Comparison of ENCODE assay signal across 25 cellular contexts in genomic region chr4:1253831-1254230, GRCh38. TPM values are rescaled to one million over a fixed set of nuclear protein-coding genes. Genes with fewer than 3 reads are reported as not detected.
DNase-seq lines count a peak whose midpoint lies in the region; ATAC-seq, FAIRE-seq and TF ChIP-seq lines count a peak whose summit lies in the region.
"Had no signal": no experiment of that assay in that cellular context is flagged by ENCODE, and none has a peak within 500 bp of the region (broad histone marks: within the 10 kb centered on the region; RNA-seq: fewer than 3 reads in every experiment).

No MANE protein-coding gene starts in this region.

- H3K9me3 ChIP-seq in CD8-positive, alpha-beta T cell (ENCODE audit: low read length): no peaks in the 10 kb centered on the region
- H3K9me3 ChIP-seq: body of pancreas, psoas muscle had no signal

- FAIRE-seq in H54 (lab: Jason Lieb, UNC): no peak
- FAIRE-seq: A549, GM12892, TTC549 had no signal

- no peaks in the 10 kb centered on the region for H3K27me3 Mint-ChIP-seq in CD8-positive, alpha-beta T cell (ENCODE audit: low read depth)
- H3K27me3 Mint-ChIP-seq in activated naive CD8-positive, alpha-beta T cell treated with anti-CD3 and anti-CD28 coated beads for 36 hours: no peaks in the 10 kb centered on the region
- no peaks in the 10 kb centered on the region for H3K27me3 Mint-ChIP-seq in natural killer cell (ENCODE audit: low read depth in 2 of 2)
- H3K27me3 Mint-ChIP-seq: B cell had no signal

- no peaks in the 10 kb centered on the region for H3K9me3 Mint-ChIP-seq in CD8-positive, alpha-beta T cell
- H3K9me3 Mint-ChIP-seq in activated naive CD8-positive, alpha-beta T cell treated with anti-CD3 and anti-CD28 coated beads for 36 hours: peaks cover 34% of the 10 kb centered on the region
- H3K9me3 Mint-ChIP-seq in natural killer cell: no peaks in the 10 kb centered on the region

- H3K36me3 Mint-ChIP-seq in CD8-positive, alpha-beta T cell: peaks cover 8% of the 10 kb centered on the region
- peaks cover 65% of the 10 kb centered on the region for H3K36me3 Mint-ChIP-seq in activated naive CD8-positive, alpha-beta T cell treated with anti-CD3 and anti-CD28 coated beads for 36 hours
- peaks cover 4% of the 10 kb centered on the region for H3K36me3 Mint-ChIP-seq in natural killer cell

- CTCF ChIA-PET in CD8-positive, alpha-beta T cell (lab: Charles Lee): interaction anchor here (1.4 kb wide), 2 partner anchors 14 to 86 kb away, joined by 3 to 9 read pairs; no protein-coding TSS in a partner anchor

- peak overlapping the region; percentile 95 for H3K27ac Mint-ChIP-seq in CD8-positive, alpha-beta T cell
- peak overlapping the region; percentile 12 for H3K27ac Mint-ChIP-seq in activated naive CD8-positive, alpha-beta T cell treated with anti-CD3 and anti-CD28 coated beads for 36 hours
- H3K27ac Mint-ChIP-seq in natural killer cell: peak overlapping the region; percentile 56 to 82

- TF ChIP-seq CTCF in CD8-positive, alpha-beta T cell (IDR thresholded peaks at IDR 0.05): no peak
- no peak for TF ChIP-seq CTCF in natural killer cell (IDR thresholded peaks at IDR 0.05)

- peaks cover 65% of the 10 kb centered on the region for H3K4me1 Mint-ChIP-seq in CD8-positive, alpha-beta T cell (ENCODE audit: low read depth)
- peaks cover 60% of the 10 kb centered on the region for H3K4me1 Mint-ChIP-seq in activated naive CD8-positive, alpha-beta T cell treated with anti-CD3 and anti-CD28 coated beads for 36 hours
- H3K4me1 Mint-ChIP-seq in natural killer cell: peaks cover 54 to 61% of the 10 kb centered on the region in 2 donors

- no peak for ATAC-seq in CD8-positive, alpha-beta T cell
- ATAC-seq in natural killer cell: no peak
- ATAC-seq: A549, body of pancreas, left colon, PC-3, psoas muscle, Right ventricle myocardium inferior had no signal

- no peak for TF ChIP-seq POLR2A in H54 (IDR thresholded peaks at IDR 0.05; ENCODE audit: low read depth, low read length)

- no peak overlapping the region for H3K4me3 ChIP-seq in CD8-positive, alpha-beta T cell (ENCODE audit: low read depth, low read length)
- H3K4me3 ChIP-seq: A549, body of pancreas, psoas muscle had no signal

- peaks cover 45% of the 10 kb centered on the region for H3K4me1 ChIP-seq in CD8-positive, alpha-beta T cell (ENCODE audit: insufficient read depth, low read length)

- peak overlapping the region; percentile 68 for H3K4me3 Mint-ChIP-seq in CD8-positive, alpha-beta T cell
- H3K4me3 Mint-ChIP-seq in activated naive CD8-positive, alpha-beta T cell treated with anti-CD3 and anti-CD28 coated beads for 36 hours: no peak overlapping the region
- H3K4me3 Mint-ChIP-seq in natural killer cell: peak overlapping the region; percentile 68
- H3K4me3 Mint-ChIP-seq: B cell had no signal

- intact Hi-C loops in CD8-positive, alpha-beta T cell (cut with DNase I, micrococcal nuclease): no loop called here
- intact Hi-C loops in natural killer cell (cut with micrococcal nuclease): no loop called here

- DNase-seq in activated CD8-positive, alpha-beta memory T cell treated with anti-CD3 and anti-CD28 coated beads for 24 hours: peak; percentile 61
- no peak for DNase-seq in activated CD8-positive, alpha-beta memory T cell treated with anti-CD3 and anti-CD28 coated beads, Interleukin-2, amount 50 U/mL, for 4 hours
- peak in 1 of 7 experiments; percentile 50 for DNase-seq in CD8-positive, alpha-beta T cell
- DNase-seq in activated naive CD8-positive, alpha-beta T cell treated with anti-CD3 and anti-CD28 coated beads for 36 hours: no peak
- DNase-seq in natural killer cell (no peak), NCI-H1048 (lab: John Stamatoyannopoulos, UW) (no peak), NCI-H69 (lab: John Stamatoyannopoulos, UW) (no peak), H54 (ENCODE audit: insufficient read length, low spot score) (no peak)
- DNase-seq: activated CD4-positive, CD25-positive, alpha-beta regulatory T cell treated with anti-CD3 and anti-CD28 coated beads, Interleukin-2, amount 50 U/mL, for 72 hours; body of pancreas; foreskin fibroblast; H7; left colon; MV-4-11; NCI-H1694; NCI-H510A; nucleus accumbens; PC-3; psoas muscle; SW 1271 had no signal

- POLR2A ChIA-PET in CD8-positive, alpha-beta T cell (lab: Charles Lee): no interaction called here

- H3K36me3 ChIP-seq in CD8-positive, alpha-beta T cell (ENCODE audit: insufficient read depth, low read length): no peaks in the 10 kb centered on the region

- no peaks in the 10 kb centered on the region for H3K27me3 ChIP-seq in CD8-positive, alpha-beta T cell (ENCODE audit: insufficient read depth, low read length)
- H3K27me3 ChIP-seq: body of pancreas had no signal

- peak overlapping the region; percentile 2 for H3K27ac ChIP-seq in CD8-positive, alpha-beta T cell (ENCODE audit: low read depth, low read length)
- H3K27ac ChIP-seq: A549, body of pancreas, psoas muscle had no signal

RNA-seq across cellular contexts. Expression of gene CTBP1, which starts 4.9 kb away (rescaled TPM):
- total RNA-seq in CD8-positive, alpha-beta T cell: 100 to 1,000 TPM; 129 to 132 TPM
- 100 to 1,000 TPM; 135 to 141 TPM for total RNA-seq in activated naive CD8-positive, alpha-beta T cell treated with anti-CD3 and anti-CD28 coated beads for 36 hours
- total RNA-seq in natural killer cell: 100 to 1,000 TPM; 384 to 388 (median 388) TPM

RNA-seq across cellular contexts. Expression of gene MAEA, which starts 35.9 kb away (rescaled TPM):
- total RNA-seq in CD8-positive, alpha-beta T cell: 10 to 100 TPM; 74.6 to 77.6 TPM
- 10 to 100 TPM; 51.3 to 53.2 TPM for total RNA-seq in activated naive CD8-positive, alpha-beta T cell treated with anti-CD3 and anti-CD28 coated beads for 36 hours
- total RNA-seq in natural killer cell: 10 to 100 TPM; 63.5 to 89.2 (median 64.0) TPM

Comparison
In these comparisons a context has a peak if more than half of its experiments do, and no peak if none do; other contexts are left out.
1. H3K27ac Mint-ChIP-seq: peak in every context shown above with its lines; median percentile 95 in CD8-positive, alpha-beta T cell; 69 in natural killer cell; 12 in activated naive CD8-positive, alpha-beta T cell treated with anti-CD3 and anti-CD28 coated beads for 36 hours.